1 cellular context compared by ENCODE assay signal in the genomic region with DNA sequence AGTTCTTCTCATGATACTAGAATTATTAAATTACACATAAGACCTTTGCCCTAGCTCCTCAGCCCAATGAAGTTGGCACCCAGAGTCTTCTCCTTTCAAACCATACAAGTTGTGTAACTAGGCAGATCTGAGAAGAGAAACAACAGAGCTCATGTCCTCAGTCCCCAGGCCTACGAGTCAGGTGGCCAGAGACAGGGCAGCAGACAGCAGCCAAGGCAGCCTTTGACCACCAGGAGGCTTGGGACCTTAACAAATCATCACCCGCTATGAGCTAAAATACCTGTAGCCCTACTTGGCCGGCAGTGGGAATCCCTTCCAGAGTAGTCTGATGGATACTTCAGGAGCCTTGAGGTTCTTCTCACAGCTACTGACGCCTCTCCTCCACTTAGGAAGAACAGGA.
TF ChIP-seq lines count a peak whose summit lies in the region.

No MANE protein-coding gene starts in this region.

TF ChIP-seq in HepG2, 621 proteins besides CTCF, POLR2A, EP300 and RAD21:
- TF ChIP-seq SMC3 (IDR thresholded peaks at IDR 0.05; ENCODE audit: low read length) (peak; percentile 7; the same call in 1 of the 2 replicates), STAG1 (CRISPR knock-in tag; IDR thresholded peaks at IDR 0.05) (0 out of 2 replicates have a peak, but pooled peaks have one; percentile 18), ZNF552 (CRISPR knock-in tag; IDR thresholded peaks at IDR 0.05; ENCODE audit: borderline replicate concordance) (no peak), SYNCRIP (IDR thresholded peaks at IDR 0.05; ENCODE audit: insufficient read depth, low read depth, low read length) (no peak)
